Comparison of ENCODE assay signal across 8 cellular contexts in genomic region chr2:218671654-218672566, GRCh38.
DNase-seq lines count a peak whose midpoint lies in the region; ATAC-seq and TF ChIP-seq lines count a peak whose summit lies in the region.

TSS of gene RNF25 (minus strand) at chr2:218672002. CDS start at chr2:218671970, 32 bp downstream.
TSS of gene STK36 (plus strand) at chr2:218672086. CDS start at chr2:218672830, 744 bp downstream.

- TF ChIP-seq POLR2A in GM18951 (IDR thresholded peaks at IDR 0.05; ENCODE audit: extremely low read depth, insufficient read depth, insufficient read length) = peak; percentile 84

- ATAC-seq in HG03175 (IDR thresholded peaks at IDR 0.05; ENCODE audit: unreplicated experiment) = peak; percentile 98

- peak; percentile 46 for DNase-seq in AG09309 (ENCODE audit: low read depth)
- DNase-seq in NCI-H345 treated with DMSO at 0.1 percent for 48 hours (lab: John Stamatoyannopoulos, UW; ENCODE audit: unreplicated experiment) = peak; percentile 90
- DNase-seq in activated CD4-positive, CD25-positive, alpha-beta regulatory T cell treated with anti-CD3 and anti-CD28 coated beads, Interleukin-2, amount 50 U/mL, for 16 hours (ENCODE audit: low read depth, low spot score) = peak; percentile 64
- peak; percentile 79 for DNase-seq in central memory CD4-positive, alpha-beta T cell
- peak; percentile 93 for DNase-seq in iris pigment epithelial cell (ENCODE audit: low read depth)
- DNase-seq in stimulated activated CD4-positive, alpha-beta T cell treated with anti-CD3 and anti-CD28 coated beads, Interleukin-12 subunit alpha, Interleukin-12 subunit beta, amount 100 ng/mL, for 4 hours = peak; percentile 74

- TF ChIP-seq CTCF in AG09309 (IDR thresholded peaks at IDR 0.05; ENCODE audit: control insufficient read depth, insufficient read depth, low read depth, low read length, missing control alignments) = no peak

- in situ Hi-C loops in GM18951 (cut with MboI; ENCODE audit: low sequenced_read_pairs, unreplicated experiment) = no loop called here

- H3K4me3 ChIP-seq in AG09309 (ENCODE audit: control insufficient read depth, low read depth, low read length) = peak within 1 kb of the TSS; percentile 72

Comparison
In these comparisons a context has a peak if more than half of its experiments do, and no peak if none do; other contexts are left out.
1. Peak in every context shown above with its lines: DNase-seq, ATAC-seq and H3K4me3 ChIP-seq.